Comparison of ENCODE assay signal across 8 cellular contexts in the genomic region with DNA sequence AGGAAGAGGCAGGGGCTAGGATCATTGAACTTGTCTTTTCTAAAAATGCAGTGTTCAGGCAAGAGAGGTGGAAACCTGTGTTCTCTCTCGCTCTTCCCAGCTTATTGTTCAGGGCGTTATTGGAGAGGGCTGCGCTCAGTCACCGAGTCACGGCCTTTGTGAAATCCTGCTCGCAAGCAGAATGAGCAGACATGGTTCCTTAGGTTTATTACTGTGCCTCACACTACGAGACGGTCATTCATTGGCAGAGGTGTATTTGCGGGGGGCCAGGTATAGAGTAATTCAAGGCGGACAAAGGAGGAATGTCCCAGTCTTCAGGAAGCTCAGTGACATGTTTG. TPM values are rescaled to one million over a fixed set of nuclear protein-coding genes. Genes with fewer than 3 reads are reported as not detected.
DNase-seq lines count a peak whose midpoint lies in the region; ATAC-seq, FAIRE-seq and TF ChIP-seq lines count a peak whose summit lies in the region.

No MANE protein-coding gene starts in this region.

- peak; percentile 60 for DNase-seq in NCI-H2107 treated with DMSO at 0.1 percent for 48 hours (lab: John Stamatoyannopoulos, UW; ENCODE audit: unreplicated experiment)
- no peak for DNase-seq in NCI-H2107 (lab: John Stamatoyannopoulos, UW)
- DNase-seq in endothelial cell of umbilical vein (ENCODE audit: low read depth, low spot score): no peak
- no peak for DNase-seq in neural progenitor cell (ENCODE audit: low spot score)
- no peak for DNase-seq in NCI-H1694 (lab: John Stamatoyannopoulos, UW)
- DNase-seq in T-helper 9 cell: no peak

- H3K27me3 ChIP-seq in OCI-LY3 (ENCODE audit: low read depth, low read length): no peaks in the 10 kb centered on the region
- no peaks in the 10 kb centered on the region for H3K27me3 ChIP-seq in endothelial cell of umbilical vein (ENCODE audit: control insufficient read depth in 2 of 2, insufficient read depth in 2 of 2, low read length in 2 of 2)
- H3K27me3 ChIP-seq in neural progenitor cell: no peaks in the 10 kb centered on the region

- H3K4me1 ChIP-seq in OCI-LY3 (ENCODE audit: low read length) (peaks cover 9% of the 10 kb centered on the region), endothelial cell of umbilical vein (ENCODE audit: control insufficient read depth, extremely low read depth, insufficient read depth, low read length) (peaks cover 13% of the 10 kb centered on the region), neural progenitor cell (peaks cover 5% of the 10 kb centered on the region)

- peak overlapping the region; percentile 39; the same call in 1 of the 2 replicates for H3K27ac ChIP-seq in OCI-LY3 (ENCODE audit: low read length)
- peak overlapping the region; percentile 80 for H3K27ac ChIP-seq in endothelial cell of umbilical vein (ENCODE audit: insufficient read depth, low read depth, low read length)
- H3K27ac ChIP-seq in neural progenitor cell: peak overlapping the region; percentile 92

- no peaks in the 10 kb centered on the region for H3K9me3 ChIP-seq in OCI-LY3 (ENCODE audit: insufficient read depth, low read length)
- no peaks in the 10 kb centered on the region for H3K9me3 ChIP-seq in endothelial cell of umbilical vein (replicated peaks; ENCODE audit: control insufficient read depth, insufficient read depth, low read length)
- no peaks in the 10 kb centered on the region for H3K9me3 ChIP-seq in neural progenitor cell (ENCODE audit: low read depth)

- no peaks in the 10 kb centered on the region for H4K20me1 ChIP-seq in OCI-LY3 (ENCODE audit: insufficient read depth, low read length)
- H4K20me1 ChIP-seq in endothelial cell of umbilical vein (replicated peaks; ENCODE audit: control insufficient read depth, extremely low read depth, insufficient read depth, low read length): no peaks in the 10 kb centered on the region
- no peaks in the 10 kb centered on the region for H4K20me1 ChIP-seq in neural progenitor cell (ENCODE audit: low read depth)

- H3K4me3 Mint-ChIP-seq in neural progenitor cell: peak overlapping the region; percentile 90

- H3K36me3 ChIP-seq in OCI-LY3 (replicated peaks; ENCODE audit: low read depth, low read length): peaks cover 28% of the 10 kb centered on the region
- H3K36me3 ChIP-seq in endothelial cell of umbilical vein (ENCODE audit: control insufficient read depth in 2 of 2, extremely low read depth in 1 of 2, insufficient read depth in 2 of 2, low read length in 2 of 2): peaks cover 5 to 14% of the 10 kb centered on the region in 2 experiments
- H3K36me3 ChIP-seq in neural progenitor cell: peaks cover 4% of the 10 kb centered on the region

- H3K27me3 Mint-ChIP-seq in neural progenitor cell (ENCODE audit: insufficient read depth, low read depth): peaks cover 11% of the 10 kb centered on the region

- H3K4me2 ChIP-seq in OCI-LY3 (ENCODE audit: low read length): peak overlapping the region; percentile 90
- peak overlapping the region; percentile 83 for H3K4me2 ChIP-seq in endothelial cell of umbilical vein (ENCODE audit: insufficient read depth, low read length)
- H3K4me2 ChIP-seq in neural progenitor cell: peak overlapping the region; percentile 97

- H3K9me3 Mint-ChIP-seq in neural progenitor cell: no peaks in the 10 kb centered on the region

- ATAC-seq in HG03342 (IDR thresholded peaks at IDR 0.05; ENCODE audit: unreplicated experiment): no peak

- TF ChIP-seq CTCF in OCI-LY3 (IDR thresholded peaks at IDR 0.05; ENCODE audit: low read depth, low read length): no peak
- no peak for TF ChIP-seq CTCF in endothelial cell of umbilical vein (IDR thresholded peaks at IDR 0.05; ENCODE audit: extremely low read depth in 1 of 2, insufficient read depth in 1 of 2, low read depth in 1 of 2, low read length in 2 of 2)
- no peak for TF ChIP-seq CTCF in neural progenitor cell (IDR thresholded peaks at IDR 0.05)

- peaks cover 26% of the 10 kb centered on the region for H3F3A ChIP-seq in neural progenitor cell (ENCODE audit: low read depth)

- H3K9ac ChIP-seq in OCI-LY3 (ENCODE audit: low read length) (peak overlapping the region; percentile 58; the same call in 1 of the 2 replicates), endothelial cell of umbilical vein (replicated peaks; ENCODE audit: extremely low read depth, insufficient read depth, low read length) (peak overlapping the region; percentile 81), neural progenitor cell (peak overlapping the region; percentile 71)

- H3K4me3 ChIP-seq in OCI-LY3 (ENCODE audit: low read length): peak overlapping the region; percentile 82
- peak overlapping the region; percentile 83 to 100 (median 91) for H3K4me3 ChIP-seq in endothelial cell of umbilical vein (replicated peaks in 1 of 3; ENCODE audit: insufficient read depth in 1 of 3, low read depth in 1 of 3, low read length in 3 of 3)
- peak overlapping the region; percentile 78 for H3K4me3 ChIP-seq in neural progenitor cell

- dilution Hi-C loops in endothelial cell of umbilical vein (cut with MboI; ENCODE audit: extremely low pct_ligation_motif_present, low sequenced_read_pairs): no loop called here

- no peak for FAIRE-seq in endothelial cell of umbilical vein (lab: Jason Lieb, UNC)

- H2AFZ ChIP-seq in OCI-LY3 (ENCODE audit: low read depth, low read length): no peak overlapping the region
- peak overlapping the region; percentile 72 for H2AFZ ChIP-seq in endothelial cell of umbilical vein (ENCODE audit: low read depth, low read length)
- peak overlapping the region; percentile 83 for H2AFZ ChIP-seq in neural progenitor cell (replicated peaks)

- H3K36me3 Mint-ChIP-seq in neural progenitor cell: peaks cover 13% of the 10 kb centered on the region

- CTCF ChIA-PET in endothelial cell of umbilical vein (lab: Charles Lee): interaction anchor here (1.2 to 3.2 kb wide), 4 partner anchors 9 to 116 kb away, joined by 5 to 9 read pairs (median 6); no protein-coding TSS in a partner anchor

- H3K9me1 ChIP-seq in endothelial cell of umbilical vein (replicated peaks; ENCODE audit: control insufficient read depth, extremely low read depth, insufficient read depth, low read length): no peaks in the 10 kb centered on the region

- POLR2A ChIA-PET in endothelial cell of umbilical vein (lab: Charles Lee): interaction anchor here (0.6 to 0.7 kb wide), 3 partner anchors 38 to 933 kb away, joined by 3 to 4 read pairs (median 3); a partner anchor contains a TSS

- peaks cover 19% of the 10 kb centered on the region for H3K4me1 Mint-ChIP-seq in neural progenitor cell

- no peak for TF ChIP-seq POLR2A in endothelial cell of umbilical vein (IDR thresholded peaks at IDR 0.05; ENCODE audit: low read depth, low read length)

- intact Hi-C loops in endothelial cell of umbilical vein (cut with micrococcal nuclease): loop anchor here (10.0 kb wide), 1 partner anchor 711 kb away; no protein-coding TSS in a partner anchor

- H3K27ac Mint-ChIP-seq in neural progenitor cell: peak overlapping the region; percentile 98

- H3K79me2 ChIP-seq in OCI-LY3 (ENCODE audit: low read length) (peaks cover 14% of the 10 kb centered on the region), endothelial cell of umbilical vein (ENCODE audit: control insufficient read depth, insufficient read depth, low read length) (peaks cover 13% of the 10 kb centered on the region), neural progenitor cell (ENCODE audit: low read depth) (peaks cover 13% of the 10 kb centered on the region)

- BruUV-seq in endothelial cell of umbilical vein (replicated peaks; lab: Mats Ljungman, UMichigan): TSS peak; percentile 96

TF ChIP-seq in endothelial cell of umbilical vein, 7 proteins besides CTCF, POLR2A, EP300 and RAD21 (continues in another document):
- TF ChIP-seq MYC (IDR thresholded peaks at IDR 0.05; ENCODE audit: low read depth, low read length) (no peak), JUN (IDR thresholded peaks at IDR 0.05; ENCODE audit: borderline replicate concordance, insufficient read depth, insufficient read length, low read depth) (no peak), POLR2AphosphoS5 (IDR thresholded peaks at IDR 0.05; ENCODE audit: insufficient read depth, low read depth, low read length) (no peak)
- TF ChIP-seq, protein P1, sequence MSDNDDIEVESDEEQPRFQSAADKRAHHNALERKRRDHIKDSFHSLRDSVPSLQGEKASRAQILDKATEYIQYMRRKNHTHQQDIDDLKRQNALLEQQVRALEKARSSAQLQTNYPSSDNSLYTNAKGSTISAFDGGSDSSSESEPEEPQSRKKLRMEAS (IDR thresholded peaks at IDR 0.05; ENCODE audit: insufficient read depth, insufficient read length): no peak

RNA-seq across cellular contexts. Expression of a gene that starts 0.6 kb away (rescaled TPM):
- 25.7 and 26.1 TPM in 2 replicates for total RNA-seq in endothelial cell of umbilical vein
- 13.1 and 16.1 TPM in 2 replicates for polyA plus RNA-seq in endothelial cell of umbilical vein
- 13.8 and 17.1 TPM in 2 replicates for polyA plus RNA-seq in endothelial cell of umbilical vein (2011; cell fraction: cytosol; rRNA removed)
- 56.8 and 75.7 TPM in 2 replicates for polyA plus RNA-seq in endothelial cell of umbilical vein (2011; cell fraction: nucleus; rRNA removed)
- 17.6 and 19.6 TPM in 2 replicates for polyA plus RNA-seq in endothelial cell of umbilical vein (2012)
- polyA minus RNA-seq in endothelial cell of umbilical vein: 6.4 and 7.3 TPM in 2 replicates
- polyA minus RNA-seq in endothelial cell of umbilical vein (2011; cell fraction: cytosol; rRNA and poly(A)+ RNA removed): 6.3 TPM
- 6.4 and 12.8 TPM in 2 replicates for polyA minus RNA-seq in endothelial cell of umbilical vein (2011; cell fraction: nucleus; rRNA and poly(A)+ RNA removed)
- 29.1 and 44.5 TPM in 2 replicates for total RNA-seq in neural progenitor cell (ENCODE audit: low replicate concordance)

RNA-seq across cellular contexts. Expression of a gene that starts 37.8 kb away (rescaled TPM):
- total RNA-seq in endothelial cell of umbilical vein (67.4 and 84.1 TPM in 2 replicates), neural progenitor cell (ENCODE audit: low replicate concordance) (15.7 and 21.9 TPM in 2 replicates)
- 99.1 and 138 TPM in 2 replicates for polyA plus RNA-seq in endothelial cell of umbilical vein
- 66.6 and 86.5 TPM in 2 replicates for polyA plus RNA-seq in endothelial cell of umbilical vein (2011; cell fraction: cytosol; rRNA removed)
- 23.8 and 27.2 TPM in 2 replicates for polyA plus RNA-seq in endothelial cell of umbilical vein (2011; cell fraction: nucleus; rRNA removed)
- 51.6 and 66.4 TPM in 2 replicates for polyA plus RNA-seq in endothelial cell of umbilical vein (2012)
- polyA minus RNA-seq in endothelial cell of umbilical vein: 98.8 and 108 TPM in 2 replicates
- 15.5 TPM for polyA minus RNA-seq in endothelial cell of umbilical vein (2011; cell fraction: cytosol; rRNA and poly(A)+ RNA removed)
- polyA minus RNA-seq in endothelial cell of umbilical vein (2011; cell fraction: nucleus; rRNA and poly(A)+ RNA removed): 25.5 and 27.4 TPM in 2 replicates

RNA-seq across cellular contexts. Expression of a gene that starts 39.3 kb away (rescaled TPM):
- not detected in 2 replicates for total RNA-seq in endothelial cell of umbilical vein
- not detected in 2 replicates for polyA plus RNA-seq in endothelial cell of umbilical vein
- polyA plus RNA-seq in endothelial cell of umbilical vein (2011; cell fraction: cytosol; rRNA removed): not detected in 2 replicates
- not detected in 2 replicates for polyA plus RNA-seq in endothelial cell of umbilical vein (2011; cell fraction: nucleus; rRNA removed)
- polyA plus RNA-seq in endothelial cell of umbilical vein (2012): 1.3 and 1.4 TPM in 2 replicates
- not detected in 2 replicates for polyA minus RNA-seq in endothelial cell of umbilical vein
- not detected for polyA minus RNA-seq in endothelial cell of umbilical vein (2011; cell fraction: cytosol; rRNA and poly(A)+ RNA removed)
- 0.24 TPM in 1 of 2 replicates, not detected in the other for polyA minus RNA-seq in endothelial cell of umbilical vein (2011; cell fraction: nucleus; rRNA and poly(A)+ RNA removed)
- total RNA-seq in neural progenitor cell (ENCODE audit: low replicate concordance): not detected in 2 replicates

Comparison
In these comparisons a context has a peak if more than half of its experiments do, and no peak if none do; other contexts are left out.
1. H3K27ac ChIP-seq: peak in every context shown above with its lines; median percentile 92 in neural progenitor cell; 80 in endothelial cell of umbilical vein; 39 in OCI-LY3.